ENCODE assay signal across 7 cellular contexts in the genomic region with DNA sequence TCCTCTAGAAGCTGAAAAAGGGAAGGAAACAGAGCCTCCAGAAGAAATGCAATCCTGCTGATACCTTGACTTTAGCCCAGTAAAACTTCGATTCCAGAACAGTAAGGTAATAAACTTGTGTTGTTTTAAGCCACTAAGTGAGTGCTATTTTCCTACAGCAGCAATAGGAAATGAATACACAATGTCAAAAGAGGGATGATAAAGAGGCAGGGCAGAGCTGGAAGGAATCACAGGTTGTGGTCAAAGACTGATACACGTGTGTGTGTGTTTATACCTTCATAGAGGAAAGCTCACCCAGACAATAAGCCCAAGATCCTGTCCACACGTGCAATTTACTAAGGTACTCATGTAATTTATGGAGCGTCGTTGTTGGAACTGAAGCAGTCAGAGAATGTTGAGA.
"Had no signal": no experiment of that assay in that cellular context is flagged by ENCODE, and none has a peak within 500 bp of the region (broad histone marks: within the 10 kb centered on the region; RNA-seq: fewer than 3 reads in every experiment).

No MANE protein-coding gene starts in this region.

- ATAC-seq: GM23338, HepG2 had no signal

- H3K4me3 ChIP-seq: GM23338 had no signal

- DNase-seq: H9, HCEC 1CT, HFFc6, KBM-7 had no signal

- H3K27ac ChIP-seq: HL-60 had no signal
